Comparison of ENCODE assay signal across 8 cellular contexts in genomic region chr6:110039996-110040383, GRCh38.
DNase-seq lines count a peak whose midpoint lies in the region; ATAC-seq, FAIRE-seq and TF ChIP-seq lines count a peak whose summit lies in the region.

No MANE protein-coding gene starts in this region.

- peak overlapping the region; percentile 6 for H3K4me3 ChIP-seq in fibroblast of villous mesenchyme (ENCODE audit: low read depth, low read length)

- ATAC-seq in GM19324 (IDR thresholded peaks at IDR 0.05; ENCODE audit: low FRiP score, unreplicated experiment) (peak; percentile 50), HG03439 (IDR thresholded peaks at IDR 0.05; ENCODE audit: unreplicated experiment) (peak; percentile 45)

- peak; percentile 75 for DNase-seq in NCI-H774 (lab: John Stamatoyannopoulos, UW)
- DNase-seq in activated T-cell treated with anti-CD3 and anti-CD28 coated beads, Interleukin-2, amount 50 U/mL, for 48 hours: peak; percentile 75 to 76
- DNase-seq in fibroblast of villous mesenchyme (ENCODE audit: low read depth): peak; percentile 14
- peak; percentile 38 for DNase-seq in renal cortical epithelial cell (ENCODE audit: low read depth)
- no peak for DNase-seq in urothelium cell line (ENCODE audit: low spot score)

- FAIRE-seq in urothelium cell line (lab: Jason Lieb, UNC): no peak

- TF ChIP-seq CTCF in C4-2B (conservative IDR thresholded peaks at IDR 0.05) (peak; percentile 52), fibroblast of villous mesenchyme (IDR thresholded peaks at IDR 0.05; ENCODE audit: insufficient read depth, low read depth, low read length) (peak; percentile 34)

- H3K27ac ChIP-seq in C4-2B: no peak overlapping the region
